Comparison of ENCODE assay signal across 8 cellular contexts in the genomic region with DNA sequence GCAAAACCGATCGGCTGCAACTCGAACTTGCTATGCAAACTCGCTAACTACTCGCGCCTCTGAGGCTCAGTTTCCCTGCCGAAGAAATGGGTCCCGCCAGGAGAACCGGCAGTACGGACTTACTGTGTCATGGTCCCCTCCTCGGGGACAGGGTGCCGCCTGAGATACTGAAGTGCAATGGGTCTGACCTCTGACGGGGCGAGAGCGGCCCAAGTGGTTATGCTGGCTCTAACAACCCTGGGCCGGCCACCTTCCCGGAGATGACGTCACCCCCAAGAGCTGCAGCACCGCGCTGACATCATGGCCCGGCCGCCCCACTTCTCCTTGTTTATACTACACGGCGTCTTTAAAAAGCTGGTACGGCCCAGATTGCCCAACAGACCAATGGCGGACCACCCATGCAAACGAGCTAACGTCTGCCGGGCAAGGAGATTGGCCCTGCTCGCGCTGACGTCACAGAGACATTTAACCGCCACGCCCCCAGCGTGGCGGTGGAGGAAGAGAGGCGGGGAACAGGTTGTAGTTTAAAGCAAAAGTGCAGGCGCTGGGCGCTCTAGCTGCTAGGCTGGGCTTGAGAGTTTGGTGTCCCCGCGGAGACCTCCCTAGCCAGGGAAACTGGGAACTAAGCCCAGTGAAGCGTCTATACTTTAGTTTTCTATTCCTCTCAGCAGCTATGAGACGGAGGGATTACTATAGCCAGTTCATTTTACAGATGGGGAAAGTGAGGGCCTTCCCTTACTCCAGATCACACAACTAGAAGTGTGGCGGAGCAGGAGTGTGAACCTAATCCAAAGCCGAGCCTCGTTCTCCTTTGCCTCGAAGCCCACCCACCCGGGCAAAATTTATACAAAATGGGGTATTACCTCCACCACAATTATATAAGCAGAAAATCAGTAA.
A peak's percentile ranks its signal among the peaks of the same experiment; 100 is the strongest.
DNase-seq lines count a peak whose midpoint lies in the region; TF ChIP-seq lines count a peak whose summit lies in the region.

No MANE protein-coding gene starts in this region.

- no peaks in the 10 kb centered on the region for H3K36me3 ChIP-seq in MM.1S (replicated peaks; ENCODE audit: insufficient read depth, low read length)

- H3K27me3 Mint-ChIP-seq in nephron (ENCODE audit: low read depth), result peaks cover 10% of the 10 kb centered on the region
- no peaks in the 10 kb centered on the region for H3K27me3 Mint-ChIP-seq in stimulated activated naive CD8-positive, alpha-beta T cell treated with anti-CD3 and anti-CD28 coated beads, Interleukin-15, Interleukin-2, amounts not matched to agents 100 ng/mL and 50 ng/mL, for 24 hours

- H3K9me2 ChIP-seq in MM.1S (replicated peaks; ENCODE audit: insufficient read depth, low read length), result no peaks in the 10 kb centered on the region

- TF ChIP-seq CTCF in MM.1S (IDR thresholded peaks at IDR 0.05; ENCODE audit: low read length) (no peak), nephron (IDR thresholded peaks at IDR 0.05; ENCODE audit: unreplicated experiment in 3 of 3) (no peak)

- H2AFZ ChIP-seq in MM.1S (ENCODE audit: low read length), result peak overlapping the region; percentile 96

- H3K4me3 ChIP-seq in MM.1S (ENCODE audit: low read length), result peak overlapping the region; percentile 97

- H3K27ac Mint-ChIP-seq in nephron, result peak overlapping the region; percentile 96 to 98 (median 98)
- H3K27ac Mint-ChIP-seq in stimulated activated naive CD8-positive, alpha-beta T cell treated with anti-CD3 and anti-CD28 coated beads, Interleukin-15, Interleukin-2, amounts not matched to agents 100 ng/mL and 50 ng/mL, for 24 hours, result peak overlapping the region; percentile 93

- H3K27me3 ChIP-seq in MM.1S (replicated peaks; ENCODE audit: insufficient read depth, low read length), result no peaks in the 10 kb centered on the region

- H3K4me3 Mint-ChIP-seq in nephron, result peak overlapping the region; percentile 98 to 100 (median 99)
- peak overlapping the region; percentile 98 for H3K4me3 Mint-ChIP-seq in stimulated activated naive CD8-positive, alpha-beta T cell treated with anti-CD3 and anti-CD28 coated beads, Interleukin-15, Interleukin-2, amounts not matched to agents 100 ng/mL and 50 ng/mL, for 24 hours

- H3K9me3 ChIP-seq in MM.1S (replicated peaks; ENCODE audit: insufficient read depth, low read length), result no peaks in the 10 kb centered on the region

- H3K9me3 Mint-ChIP-seq in nephron, result no peaks in the 10 kb centered on the region
- H3K9me3 Mint-ChIP-seq in stimulated activated naive CD8-positive, alpha-beta T cell treated with anti-CD3 and anti-CD28 coated beads, Interleukin-15, Interleukin-2, amounts not matched to agents 100 ng/mL and 50 ng/mL, for 24 hours, result no peaks in the 10 kb centered on the region

- H3K27ac ChIP-seq in MM.1S (ENCODE audit: low read length), result peak overlapping the region; percentile 83

- no peaks in the 10 kb centered on the region for H4K20me1 ChIP-seq in MM.1S (ENCODE audit: insufficient read depth, low read length)

- peaks cover 36% of the 10 kb centered on the region for H3K79me2 ChIP-seq in MM.1S (ENCODE audit: low read length)

- peaks cover 9% of the 10 kb centered on the region for H3K36me3 Mint-ChIP-seq in nephron (ENCODE audit: low read depth)
- peaks cover 5% of the 10 kb centered on the region for H3K36me3 Mint-ChIP-seq in stimulated activated naive CD8-positive, alpha-beta T cell treated with anti-CD3 and anti-CD28 coated beads, Interleukin-15, Interleukin-2, amounts not matched to agents 100 ng/mL and 50 ng/mL, for 24 hours (ENCODE audit: low read depth)

- peaks cover 72% of the 10 kb centered on the region for H3K4me1 Mint-ChIP-seq in nephron
- peaks cover 74% of the 10 kb centered on the region for H3K4me1 Mint-ChIP-seq in stimulated activated naive CD8-positive, alpha-beta T cell treated with anti-CD3 and anti-CD28 coated beads, Interleukin-15, Interleukin-2, amounts not matched to agents 100 ng/mL and 50 ng/mL, for 24 hours (ENCODE audit: low read depth)

- H3K4me2 ChIP-seq in MM.1S (ENCODE audit: low read depth, low read length), result peak overlapping the region; percentile 94

- H3K9ac ChIP-seq in MM.1S (ENCODE audit: low read length), result peak overlapping the region; percentile 86

- H3F3A ChIP-seq in MM.1S (ENCODE audit: insufficient read depth, low read length), result peaks cover 17% of the 10 kb centered on the region

- peaks cover 25% of the 10 kb centered on the region for H3K4me1 ChIP-seq in MM.1S (ENCODE audit: low read length)

- DNase-seq in ELR (ENCODE audit: low read depth) (peak; percentile 100), HCEC 1CT (peak; percentile 100), MM.1S (peak; percentile 100), SHP77 treated with DMSO at 0.1 percent for 48 hours (lab: John Stamatoyannopoulos, UW) (peak; percentile 98), activated gamma-delta T cell treated with Interleukin-2 at 50 U/mL for 16 hours (peak; percentile 96), fibroblast of the conjunctiva (ENCODE audit: low read depth) (peak; percentile 99)

Comparison
In these comparisons a context has a peak if more than half of its experiments do, and no peak if none do; other contexts are left out.
1. Peak in every context shown above with its lines: DNase-seq, H3K4me3 ChIP-seq and H3K27ac ChIP-seq.